26 cellular contexts compared by ENCODE assay signal in genomic region chr1:114632427-114632826, GRCh38.
"Had no signal": no experiment of that assay in that cellular context is flagged by ENCODE, and none has a peak within 500 bp of the region (broad histone marks: within the 10 kb centered on the region; RNA-seq: fewer than 3 reads in every experiment).

No MANE protein-coding gene starts in this region.

- H3K4me3 ChIP-seq: coronary artery, dorsolateral prefrontal cortex, esophagus muscularis mucosa, gastroesophageal sphincter, heart left ventricle, hepatocyte, left lung, lower lobe of right lung, mucosa of descending colon had no signal

- H3K4me1 ChIP-seq: esophagus muscularis mucosa, gastroesophageal sphincter, heart left ventricle, left lung, lower lobe of right lung had no signal

- ATAC-seq: foreskin keratinocyte, gastroesophageal sphincter, heart left ventricle, left colon, left lung, left ventricle myocardium superior, lower lobe of right lung, mucosa of descending colon had no signal

- H3K36me3 ChIP-seq: esophagus muscularis mucosa, gastroesophageal sphincter, heart left ventricle, left lung, lower lobe of right lung had no signal

- H3K9me3 Mint-ChIP-seq: mesothelial cell of epicardium had no signal

- H3K79me2 ChIP-seq: hepatocyte had no signal

- H3K36me3 Mint-ChIP-seq: immature natural killer cell, mesothelial cell of epicardium had no signal

- H3K27me3 ChIP-seq: dorsolateral prefrontal cortex, esophagus muscularis mucosa, foreskin keratinocyte, gastroesophageal sphincter, heart left ventricle, hepatocyte, left lung had no signal

- H3K27ac ChIP-seq: coronary artery, dorsolateral prefrontal cortex, esophagus muscularis mucosa, foreskin keratinocyte, gastroesophageal sphincter, heart left ventricle, hepatocyte, left lung, lower lobe of right lung had no signal

- H3K4me2 ChIP-seq: hepatocyte had no signal

- H3K4me1 Mint-ChIP-seq: immature natural killer cell, mesothelial cell of epicardium, naive B cell had no signal

- H3K9me3 ChIP-seq: esophagus muscularis mucosa, gastroesophageal sphincter, left lung, lower lobe of right lung, mucosa of descending colon had no signal

- FAIRE-seq: colon, endothelial cell of umbilical vein, frontal cortex, kidney had no signal

- DNase-seq: dermis blood vessel endothelial cell; dorsolateral prefrontal cortex; effector CD4-positive, alpha-beta T cell; effector memory CD4-positive, alpha-beta T cell; foreskin keratinocyte; heart left ventricle; hypothalamus; immature natural killer cell; islet precursor cell; kidney; kidney glomerular epithelial cell; left colon; left lung; left ventricle myocardium superior; lower lobe of right lung; mesenchymal stem cell; mucosa of descending colon; naive B cell had no signal

- H3K4me3 Mint-ChIP-seq: immature natural killer cell, mesothelial cell of epicardium, naive B cell had no signal

- H3K27ac Mint-ChIP-seq: immature natural killer cell, mesothelial cell of epicardium had no signal

- H2AFZ ChIP-seq: hepatocyte had no signal
